Comparison of ENCODE assay signal across 8 cellular contexts in the genomic region with DNA sequence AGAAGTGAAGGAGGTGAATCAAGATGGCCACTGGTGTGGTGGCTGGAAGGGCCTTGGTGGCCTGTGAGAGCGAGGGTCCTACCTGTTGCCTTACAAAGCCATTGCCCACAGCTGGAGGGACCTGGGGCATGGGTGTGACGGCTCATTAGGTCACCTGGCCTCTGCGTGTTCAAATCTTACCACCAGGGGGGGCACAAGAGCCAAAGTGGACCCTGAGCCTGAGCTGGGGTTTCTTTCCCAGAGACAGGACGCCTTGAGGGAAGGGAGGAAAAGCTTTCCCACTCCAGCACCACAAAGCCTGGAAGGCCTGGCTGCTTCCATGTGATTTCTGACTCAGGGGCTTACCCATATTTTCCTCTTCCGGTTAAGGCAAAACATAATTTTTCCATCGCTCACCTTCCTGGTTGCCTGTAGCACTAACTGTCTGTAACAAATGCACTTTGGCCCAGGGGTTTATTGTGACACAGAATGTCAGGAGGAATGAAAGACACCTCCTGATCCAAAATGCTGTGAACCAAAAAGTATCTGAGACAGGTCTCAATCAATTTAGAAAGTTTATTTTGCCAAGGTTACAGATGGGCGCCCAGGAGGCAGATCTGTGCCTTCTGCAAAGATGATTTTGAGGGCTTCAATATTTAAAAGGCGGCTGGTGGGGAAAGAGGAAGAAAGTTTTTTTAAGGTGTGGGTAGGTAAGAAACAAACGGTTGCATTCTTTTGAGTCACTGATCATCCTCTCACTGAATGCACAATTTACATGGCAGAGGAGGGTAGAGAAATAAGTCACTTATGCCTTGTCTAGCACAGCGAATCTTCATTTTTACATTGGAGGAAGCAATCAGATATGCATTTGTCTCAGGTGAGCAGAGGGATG. TPM values are rescaled to one million over a fixed set of nuclear protein-coding genes. Genes with fewer than 3 reads are reported as not detected.
A peak's percentile ranks its signal among the peaks of the same experiment; 100 is the strongest.
DNase-seq lines count a peak whose midpoint lies in the region; ATAC-seq, FAIRE-seq and TF ChIP-seq lines count a peak whose summit lies in the region.

No MANE protein-coding gene starts in this region.

- no peak for ATAC-seq in HG03045 (IDR thresholded peaks at IDR 0.05; ENCODE audit: unreplicated experiment)

- DNase-seq in COLO829 (ENCODE audit: low spot score) (peak; percentile 94), HFF-Myc (ENCODE audit: extremely low read depth, low read depth) (peak; percentile 79), NCI-H748 (lab: John Stamatoyannopoulos, UW; ENCODE audit: unreplicated experiment) (peak; percentile 66), endothelial cell of umbilical vein (ENCODE audit: low read depth, low spot score) (peak; percentile 97), mucosa of gallbladder (ENCODE audit: low spot score) (peak; percentile 88)
- peak; percentile 44 to 79 (median 72) for DNase-seq in activated CD8-positive, alpha-beta memory T cell treated with anti-CD3 and anti-CD28 coated beads for 48 hours (ENCODE audit: low read depth in 2 of 3, low spot score in 2 of 3)
- peak; percentile 55 to 70 for DNase-seq in stimulated activated CD8-positive, alpha-beta memory T cell treated with anti-CD3 and anti-CD28 coated beads, Interleukin-2, amount 100 ng/mL, for 48 hours (ENCODE audit: low read depth in 2 of 2)

- peaks cover 7% of the 10 kb centered on the region for H3K79me2 ChIP-seq in endothelial cell of umbilical vein (ENCODE audit: control insufficient read depth, insufficient read depth, low read length)

- no peaks in the 10 kb centered on the region for H3K9me3 ChIP-seq in endothelial cell of umbilical vein (replicated peaks; ENCODE audit: control insufficient read depth, insufficient read depth, low read length)

- H3K36me3 ChIP-seq in endothelial cell of umbilical vein (ENCODE audit: control insufficient read depth in 2 of 2, extremely low read depth in 1 of 2, insufficient read depth in 2 of 2, low read length in 2 of 2) = no peaks in the 10 kb centered on the region

- BruUV-seq in endothelial cell of umbilical vein (replicated peaks; lab: Mats Ljungman, UMichigan) = no TSS peak

- H4K20me1 ChIP-seq in endothelial cell of umbilical vein (replicated peaks; ENCODE audit: control insufficient read depth, extremely low read depth, insufficient read depth, low read length) = no peaks in the 10 kb centered on the region

- FAIRE-seq in endothelial cell of umbilical vein (lab: Jason Lieb, UNC) = peak; percentile 98

- intact Hi-C loops in endothelial cell of umbilical vein (cut with micrococcal nuclease) = loop anchor here (1.0 to 2.0 kb wide), 4 partner anchors 14 to 89 kb away; no protein-coding TSS in a partner anchor

- H3K27me3 ChIP-seq in endothelial cell of umbilical vein (ENCODE audit: control insufficient read depth in 2 of 2, insufficient read depth in 2 of 2, low read length in 2 of 2) = no peaks in the 10 kb centered on the region

- peak; percentile 25 for TF ChIP-seq POLR2A in endothelial cell of umbilical vein (IDR thresholded peaks at IDR 0.05; ENCODE audit: low read depth, low read length)

- dilution Hi-C loops in endothelial cell of umbilical vein (cut with MboI; ENCODE audit: extremely low pct_ligation_motif_present, low sequenced_read_pairs) = no loop called here

- POLR2A ChIA-PET in endothelial cell of umbilical vein (lab: Charles Lee) = interaction anchor here (0.6 to 1.3 kb wide), 4 partner anchors 14 to 92 kb away, joined by 3 read pairs; no protein-coding TSS in a partner anchor

- H3K4me3 ChIP-seq in HFF-Myc (replicated peaks; ENCODE audit: low read depth, low read length) = no peak overlapping the region
- no peak overlapping the region for H3K4me3 ChIP-seq in endothelial cell of umbilical vein (replicated peaks in 1 of 3; ENCODE audit: insufficient read depth in 1 of 3, low read depth in 1 of 3, low read length in 3 of 3)

- no peaks in the 10 kb centered on the region for H3K9me1 ChIP-seq in endothelial cell of umbilical vein (replicated peaks; ENCODE audit: control insufficient read depth, extremely low read depth, insufficient read depth, low read length)

- CTCF ChIA-PET in endothelial cell of umbilical vein (lab: Charles Lee) = interaction anchor here (0.7 to 4.5 kb wide), 55 partner anchors 9 to 270 kb away, joined by 3 to 146 read pairs (median 6); a partner anchor contains a TSS

- peak overlapping the region; percentile 4 for H3K4me2 ChIP-seq in endothelial cell of umbilical vein (ENCODE audit: insufficient read depth, low read length)

- peak overlapping the region; percentile 19 for H2AFZ ChIP-seq in endothelial cell of umbilical vein (ENCODE audit: low read depth, low read length)

- TF ChIP-seq CTCF in HFF-Myc (IDR thresholded peaks at IDR 0.05; ENCODE audit: low read depth, low read length, missing control alignments) (peak; percentile 93), endothelial cell of umbilical vein (IDR thresholded peaks at IDR 0.05; ENCODE audit: extremely low read depth in 1 of 2, insufficient read depth in 1 of 2, low read depth in 1 of 2, low read length in 2 of 2) (peak; percentile 91 to 96)

- H3K27ac ChIP-seq in endothelial cell of umbilical vein (ENCODE audit: insufficient read depth, low read depth, low read length) = peak overlapping the region; percentile 61

- H3K4me1 ChIP-seq in endothelial cell of umbilical vein (ENCODE audit: control insufficient read depth, extremely low read depth, insufficient read depth, low read length) = peaks cover 17% of the 10 kb centered on the region

- H3K9ac ChIP-seq in endothelial cell of umbilical vein (replicated peaks; ENCODE audit: extremely low read depth, insufficient read depth, low read length) = peak overlapping the region; percentile 40

TF ChIP-seq in endothelial cell of umbilical vein, 7 proteins besides CTCF, POLR2A, EP300 and RAD21:
- TF ChIP-seq JUN (IDR thresholded peaks at IDR 0.05; ENCODE audit: borderline replicate concordance, insufficient read depth, insufficient read length, low read depth) = peak; percentile 96
- TF ChIP-seq EZH2 (IDR thresholded peaks at IDR 0.05; ENCODE audit: borderline replicate concordance, low read depth, low read length, severe bottlenecking) = no peak
- TF ChIP-seq GATA2 (IDR thresholded peaks at IDR 0.05; ENCODE audit: insufficient read depth, insufficient read length, low read depth, low read length) = no peak
- TF ChIP-seq FOS (IDR thresholded peaks at IDR 0.05; ENCODE audit: borderline replicate concordance, insufficient read depth, low read length) = no peak
- TF ChIP-seq POLR2AphosphoS5 (IDR thresholded peaks at IDR 0.05; ENCODE audit: insufficient read depth, low read depth, low read length) = peak; percentile 73
- TF ChIP-seq, protein P1, sequence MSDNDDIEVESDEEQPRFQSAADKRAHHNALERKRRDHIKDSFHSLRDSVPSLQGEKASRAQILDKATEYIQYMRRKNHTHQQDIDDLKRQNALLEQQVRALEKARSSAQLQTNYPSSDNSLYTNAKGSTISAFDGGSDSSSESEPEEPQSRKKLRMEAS (IDR thresholded peaks at IDR 0.05; ENCODE audit: insufficient read depth, insufficient read length) = no peak
- no peak for TF ChIP-seq MYC (IDR thresholded peaks at IDR 0.05; ENCODE audit: low read depth, low read length)
TF ChIP-seq in endothelial cell of umbilical vein: peak in this region for 2.

RNA-seq across cellular contexts. Expression of a gene that starts 4.3 kb away (rescaled TPM):
- total RNA-seq in endothelial cell of umbilical vein = 379 and 504 TPM in 2 replicates
- 943 and 1,225 TPM in 2 replicates for polyA plus RNA-seq in endothelial cell of umbilical vein
- polyA plus RNA-seq in endothelial cell of umbilical vein (2011; cell fraction: cytosol; rRNA removed) = 972 and 1,213 TPM in 2 replicates
- 481 and 655 TPM in 2 replicates for polyA plus RNA-seq in endothelial cell of umbilical vein (2011; cell fraction: nucleus; rRNA removed)
- 1,387 and 1,527 TPM in 2 replicates for polyA plus RNA-seq in endothelial cell of umbilical vein (2012)
- 848 and 909 TPM in 2 replicates for polyA minus RNA-seq in endothelial cell of umbilical vein
- 79.2 TPM for polyA minus RNA-seq in endothelial cell of umbilical vein (2011; cell fraction: cytosol; rRNA and poly(A)+ RNA removed)
- polyA minus RNA-seq in endothelial cell of umbilical vein (2011; cell fraction: nucleus; rRNA and poly(A)+ RNA removed) = 148 and 194 TPM in 2 replicates
- 139 TPM for total RNA-seq in mucosa of gallbladder
